In the genomic region with DNA sequence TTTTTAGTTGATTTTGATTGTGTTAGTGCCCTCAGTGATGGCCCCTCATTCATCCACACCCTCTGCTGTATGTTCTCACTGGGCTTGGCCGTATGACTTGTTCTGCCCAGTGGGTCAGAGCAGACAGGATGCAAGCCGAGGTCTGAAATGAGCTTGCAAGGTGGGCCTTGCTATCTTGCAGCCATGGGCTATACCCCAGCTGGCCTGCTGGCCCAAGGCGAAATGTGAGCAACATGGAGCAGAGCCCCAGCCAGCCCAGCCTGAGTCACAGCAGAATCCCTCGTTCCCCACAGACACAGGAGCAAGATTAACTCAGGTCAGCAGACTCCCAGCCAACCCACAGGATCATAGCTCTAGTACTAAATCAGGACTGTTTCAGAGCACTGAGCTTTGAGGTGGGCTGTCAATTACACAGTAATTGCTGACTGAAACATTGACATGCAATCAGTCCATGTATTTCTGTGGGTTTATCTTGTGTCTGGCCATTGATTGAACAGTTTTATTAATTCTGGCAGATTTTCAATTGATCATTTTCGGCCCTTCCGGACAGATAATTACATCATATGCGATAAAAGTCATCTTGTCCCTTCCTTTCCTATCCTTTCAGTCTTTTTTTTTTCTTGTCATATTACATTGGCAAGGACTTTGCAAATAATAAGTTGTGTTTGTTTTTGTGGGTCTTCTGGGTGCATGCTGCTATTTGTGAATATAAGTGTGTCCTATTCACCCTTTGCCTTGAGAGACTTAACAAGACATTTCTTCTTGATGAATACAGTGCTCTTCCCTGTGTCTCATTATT, we compare ENCODE assay signal across 21 cellular contexts. TPM values are rescaled to one million over a fixed set of nuclear protein-coding genes. Genes with fewer than 3 reads are reported as not detected.
A peak's percentile ranks its signal among the peaks of the same experiment; 100 is the strongest.
DNase-seq lines count a peak whose midpoint lies in the region; ATAC-seq, FAIRE-seq and TF ChIP-seq lines count a peak whose summit lies in the region.
"Had no signal": no experiment of that assay in that cellular context is flagged by ENCODE, and none has a peak within 500 bp of the region (broad histone marks: within the 10 kb centered on the region; RNA-seq: fewer than 3 reads in every experiment).

No MANE protein-coding gene starts in this region.

- peak; percentile 59 for FAIRE-seq in urothelium cell line (lab: Jason Lieb, UNC)
- FAIRE-seq: A204.1 had no signal

- no peak for TF ChIP-seq POLR2A in heart left ventricle (IDR thresholded peaks at IDR 0.05)

- TF ChIP-seq CTCF in heart left ventricle (IDR thresholded peaks at IDR 0.05) (no peak), SK-N-SH (IDR thresholded peaks at IDR 0.05) (no peak)

- H3K9me2 ChIP-seq in SK-N-SH, result no peaks in the 10 kb centered on the region

- peaks cover 13% of the 10 kb centered on the region for H3K36me3 Mint-ChIP-seq in natural killer cell treated with Interleukin-12 subunit alpha and Interleukin-12 subunit beta and Interleukin-15 and Interleukin-18, amount 100 ng/mL, for 72 hours

- H3K9me3 Mint-ChIP-seq in natural killer cell treated with Interleukin-12 subunit alpha and Interleukin-12 subunit beta and Interleukin-15 and Interleukin-18, amount 100 ng/mL, for 72 hours, result peaks cover 4% of the 10 kb centered on the region

- TF ChIP-seq EP300 in SK-N-SH (IDR thresholded peaks at IDR 0.05; ENCODE audit: borderline replicate concordance in 1 of 2, low read depth in 1 of 2, low read length in 1 of 2), result no peak

- H3K4me2 ChIP-seq in SK-N-SH, result no peak overlapping the region

- H3K4me1 ChIP-seq in heart left ventricle (no peaks in the 10 kb centered on the region), right cardiac atrium (ENCODE audit: control insufficient read depth, insufficient read depth, low read length) (no peaks in the 10 kb centered on the region), iPS-20b (ENCODE audit: insufficient read depth, low read length) (no peaks in the 10 kb centered on the region), SK-N-SH (ENCODE audit: control insufficient read depth in 1 of 2, insufficient read depth in 2 of 2, low read depth in 1 of 2, low read length in 1 of 2) (no peaks in the 10 kb centered on the region)
- H3K4me1 ChIP-seq: BE2C, Caco-2 had no signal

- H3K9ac ChIP-seq in iPS-20b (ENCODE audit: low read depth, low read length), result no peak overlapping the region
- no peak overlapping the region for H3K9ac ChIP-seq in SK-N-SH

- DNase-seq in heart left ventricle (peak in 3 of 5 donors; percentile 1 to 20 (median 5)), right cardiac atrium (no peak), urothelium cell line (ENCODE audit: low spot score) (no peak), SK-N-SH (no peak)
- peak; percentile 28 for DNase-seq in natural killer cell treated with Interleukin-12 subunit alpha and Interleukin-12 subunit beta and Interleukin-15 and Interleukin-18, amount 100 ng/mL, for 72 hours (ENCODE audit: low spot score)
- DNase-seq: BE2C; Caco-2; CD4-positive, CD25-positive, alpha-beta regulatory T cell; GDM1; H7; KBM-7; NCI-H1417; NCI-H187 treated with DMSO at 0.1 percent for 48 hours; NCI-H345; NCI-H524 treated with DMSO at 0.1 percent for 48 hours; Right ventricle myocardium superior had no signal

- H3K4me3 Mint-ChIP-seq in natural killer cell treated with Interleukin-12 subunit alpha and Interleukin-12 subunit beta and Interleukin-15 and Interleukin-18, amount 100 ng/mL, for 72 hours, result no peak overlapping the region
- H3K4me3 Mint-ChIP-seq: CD4-positive, CD25-positive, alpha-beta regulatory T cell had no signal

- H3K9me3 ChIP-seq in heart left ventricle (peaks cover 0 to 25% (median 11%) of the 10 kb centered on the region in 12 donors), right cardiac atrium (ENCODE audit: control insufficient read depth, low read length) (peaks cover 5% of the 10 kb centered on the region), iPS-20b (ENCODE audit: insufficient read depth, low read depth, low read length) (peaks cover 25% of the 10 kb centered on the region), SK-N-SH (no peaks in the 10 kb centered on the region)

- POLR2A ChIA-PET in SK-N-SH (lab: Yijun Ruan, JAX), result no interaction called here

- no peak overlapping the region for H3K27ac Mint-ChIP-seq in natural killer cell treated with Interleukin-12 subunit alpha and Interleukin-12 subunit beta and Interleukin-15 and Interleukin-18, amount 100 ng/mL, for 72 hours
- H3K27ac Mint-ChIP-seq: CD4-positive, CD25-positive, alpha-beta regulatory T cell had no signal

- H3F3A ChIP-seq in SK-N-SH (replicated peaks; ENCODE audit: insufficient read depth), result no peaks in the 10 kb centered on the region

- CTCF ChIA-PET in SK-N-SH (lab: Yijun Ruan, JAX), result no interaction called here

- no peak overlapping the region for H3K27ac ChIP-seq in heart left ventricle
- no peak overlapping the region for H3K27ac ChIP-seq in right cardiac atrium (ENCODE audit: low read length)
- no peak overlapping the region for H3K27ac ChIP-seq in iPS-20b (ENCODE audit: low read length)
- no peak overlapping the region for H3K27ac ChIP-seq in SK-N-SH (ENCODE audit: low read depth in 2 of 2, low read length in 1 of 2)

- intact Hi-C loops in heart left ventricle (cut with DNase I), result no loop called here
- intact Hi-C loops in right cardiac atrium (cut with DNase I), result no loop called here

- H4K20me1 ChIP-seq in SK-N-SH (ENCODE audit: insufficient read depth), result no peaks in the 10 kb centered on the region

- H3K79me2 ChIP-seq in SK-N-SH (ENCODE audit: insufficient read depth), result no peaks in the 10 kb centered on the region

- TF ChIP-seq RAD21 in SK-N-SH (IDR thresholded peaks at IDR 0.05; ENCODE audit: low read length), result no peak

- 80 to 83% (median 82%) methylated on average over 6 to 7 of the region's 7 CpGs for WGBS in heart left ventricle, 4 donors
- 81% methylated on average over 7 of the region's 7 CpGs for WGBS in right cardiac atrium
- WGBS in SK-N-SH (ENCODE audit: low lambda C conversion rate), result 41% methylated on average over 5 of the region's 7 CpGs

- no peak overlapping the region for H2AFZ ChIP-seq in SK-N-SH (ENCODE audit: low read depth)

- H3K4me1 Mint-ChIP-seq in natural killer cell treated with Interleukin-12 subunit alpha and Interleukin-12 subunit beta and Interleukin-15 and Interleukin-18, amount 100 ng/mL, for 72 hours (ENCODE audit: low read depth in 2 of 2), result no peaks in the 10 kb centered on the region
- H3K4me1 Mint-ChIP-seq: CD4-positive, CD25-positive, alpha-beta regulatory T cell had no signal

- H3K27me3 ChIP-seq in heart left ventricle (no peaks in the 10 kb centered on the region), right cardiac atrium (ENCODE audit: control insufficient read depth, insufficient read depth) (no peaks in the 10 kb centered on the region), iPS-20b (ENCODE audit: insufficient read depth, low read length) (no peaks in the 10 kb centered on the region), SK-N-SH (ENCODE audit: insufficient read depth) (no peaks in the 10 kb centered on the region)

- peaks cover 21 to 37% of the 10 kb centered on the region in 2 donors for H3K27me3 Mint-ChIP-seq in natural killer cell treated with Interleukin-12 subunit alpha and Interleukin-12 subunit beta and Interleukin-15 and Interleukin-18, amount 100 ng/mL, for 72 hours

- peaks cover 0 to 4% (median 0%) of the 10 kb centered on the region in 9 donors for H3K36me3 ChIP-seq in heart left ventricle
- peaks cover 7% of the 10 kb centered on the region; the same call in 1 of the 2 replicates for H3K36me3 ChIP-seq in iPS-20b (ENCODE audit: insufficient read depth, low read depth, low read length)
- no peaks in the 10 kb centered on the region for H3K36me3 ChIP-seq in SK-N-SH (replicated peaks in 1 of 2; ENCODE audit: control insufficient read depth in 1 of 2, insufficient read depth in 2 of 2, low read length in 1 of 2)
- H3K36me3 ChIP-seq: BE2C had no signal

- no peak for ATAC-seq in heart left ventricle
- no peak for ATAC-seq in right cardiac atrium
- ATAC-seq in natural killer cell treated with Interleukin-12 subunit alpha and Interleukin-12 subunit beta and Interleukin-15 and Interleukin-18, amount 100 ng/mL, for 72 hours, result no peak
- ATAC-seq in HG02840 (IDR thresholded peaks at IDR 0.05; ENCODE audit: low FRiP score, unreplicated experiment), result no peak
- no peak for ATAC-seq in esophagus mucosa
- ATAC-seq: Panc1 had no signal

- H3K4me3 ChIP-seq in heart left ventricle (no peak overlapping the region), right cardiac atrium (ENCODE audit: low read length) (no peak overlapping the region), iPS-20b (ENCODE audit: low read length) (peak overlapping the region; percentile 18; the same call in 1 of the 2 replicates), SK-N-SH (ENCODE audit: low read depth in 2 of 2, low read length in 1 of 2) (no peak overlapping the region)

TF ChIP-seq in SK-N-SH, 30 proteins besides CTCF, POLR2A, EP300 and RAD21 (continues in another document):
- no peak for TF ChIP-seq ELF1 (IDR thresholded peaks at IDR 0.05)
- TF ChIP-seq GATA2 (CRISPR knock-in tag; IDR thresholded peaks at IDR 0.05), result no peak
- no peak for TF ChIP-seq NFIC (IDR thresholded peaks at IDR 0.05; ENCODE audit: borderline replicate concordance)
- TF ChIP-seq MEF2A (IDR thresholded peaks at IDR 0.05; ENCODE audit: borderline replicate concordance, low read depth), result no peak
- no peak for TF ChIP-seq CHD2 (IDR thresholded peaks at IDR 0.05; ENCODE audit: low read length, partially characterized antibody)
- no peak for TF ChIP-seq NRF1 (IDR thresholded peaks at IDR 0.05; ENCODE audit: low read depth, low read length)
- no peak for TF ChIP-seq FOXM1 (IDR thresholded peaks at IDR 0.05; ENCODE audit: low read depth)
- TF ChIP-seq TAF1 (IDR thresholded peaks at IDR 0.05; ENCODE audit: borderline replicate concordance, low read depth, low read length), result no peak
- TF ChIP-seq SIN3A (IDR thresholded peaks at IDR 0.05; ENCODE audit: borderline replicate concordance, low read depth, low read length), result no peak
- TF ChIP-seq FOXJ3 (CRISPR knock-in tag; IDR thresholded peaks at IDR 0.05), result no peak
- TF ChIP-seq JUND (IDR thresholded peaks at IDR 0.05), result no peak
- TF ChIP-seq RFX5 (IDR thresholded peaks at IDR 0.05; ENCODE audit: low read length), result no peak

RNA-seq across cellular contexts. Expression of gene KLF15, which starts 27.1 kb away (rescaled TPM):
- total RNA-seq in heart left ventricle (10 to 100 TPM; 10.5 to 85.8 (median 31.0) TPM), right cardiac atrium (10 to 100 TPM; 24.0 to 38.4 (median 31.1) TPM), esophagus mucosa (0.60 TPM)
- polyA plus RNA-seq in heart left ventricle (10 to 100 TPM; 39.9 to 70.6 TPM), right cardiac atrium (36.2 TPM), SK-N-SH (2012; rRNA removed) (0.28 and 0.39 TPM in 2 replicates)
- under 1 TPM in 1 of 2 donors, not detected in 1; 0.26 TPM for total RNA-seq in natural killer cell treated with Interleukin-12 subunit alpha and Interleukin-12 subunit beta and Interleukin-15 and Interleukin-18, amount 100 ng/mL, for 72 hours
- 0.19 and 0.33 TPM in 2 replicates for polyA plus RNA-seq in SK-N-SH (2012; cell fraction: cytosol; rRNA removed)
- 0.32 and 0.50 TPM in 2 replicates for polyA plus RNA-seq in SK-N-SH (2012; cell fraction: nucleus; rRNA removed)
- total RNA-seq: CD4-positive, CD25-positive, alpha-beta regulatory T cell had no signal
- polyA plus RNA-seq: CD4-positive, CD25-positive, alpha-beta regulatory T cell had no signal

Comparison
In these comparisons a context has a peak if more than half of its experiments do, and no peak if none do; other contexts are left out.
1. DNase-seq: peak in heart left ventricle (3 of 5) and natural killer cell treated with Interleukin-12 subunit alpha and Interleukin-12 subunit beta and Interleukin-15 and Interleukin-18, amount 100 ng/mL, for 72 hours (single experiment); none in right cardiac atrium (0 of 3), urothelium cell line (single experiment) and SK-N-SH (single experiment).